In the genomic region with DNA sequence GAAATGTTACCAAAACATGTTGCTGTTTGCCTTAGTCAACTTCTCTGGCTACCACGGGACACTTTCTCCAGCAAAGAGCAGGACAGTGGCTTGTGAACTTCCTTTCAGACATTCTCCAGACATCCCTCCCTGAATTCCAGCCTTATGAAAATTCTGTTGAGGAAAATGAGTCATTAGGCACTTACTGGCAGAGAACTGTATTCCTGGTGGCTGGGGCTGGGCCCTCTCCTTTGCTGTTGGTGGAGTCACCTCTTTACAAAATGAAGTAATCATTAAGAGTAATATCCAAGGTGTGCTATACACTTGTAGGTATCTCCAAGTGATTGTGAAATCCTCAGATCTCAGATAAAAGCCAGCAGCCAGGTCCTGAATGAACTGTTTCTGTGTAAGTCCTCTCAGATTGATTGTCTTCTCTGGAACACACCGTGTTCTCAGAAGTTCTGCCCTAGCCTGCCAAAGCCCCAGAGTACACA, we compare ENCODE assay signal across 10 cellular contexts. TPM values are rescaled to one million over a fixed set of nuclear protein-coding genes. Genes with fewer than 3 reads are reported as not detected.
DNase-seq lines count a peak whose midpoint lies in the region; ATAC-seq and TF ChIP-seq lines count a peak whose summit lies in the region.
"Had no signal": no experiment of that assay in that cellular context is flagged by ENCODE, and none has a peak within 500 bp of the region (broad histone marks: within the 10 kb centered on the region; RNA-seq: fewer than 3 reads in every experiment).

No MANE protein-coding gene starts in this region.

- DNase-seq in ELR (ENCODE audit: low read depth), result peak; percentile 96
- peak; percentile 97 for DNase-seq in amniotic epithelial cell (ENCODE audit: low read depth)
- peak in 3 of 5 donors; percentile 27 to 66 (median 59) for DNase-seq in heart left ventricle
- no peak for DNase-seq in gastrocnemius medialis
- no peak for DNase-seq in NOMO-1 treated with DMSO at 0.1 percent for 48 hours (lab: John Stamatoyannopoulos, UW; ENCODE audit: unreplicated experiment)
- no peak for DNase-seq in SHP77 treated with DMSO at 0.1 percent for 48 hours (lab: John Stamatoyannopoulos, UW)
- no peak for DNase-seq in activated CD4-positive, alpha-beta T cell treated with anti-CD3 and anti-CD28 coated beads for 48 hours
- no peak for DNase-seq in activated CD8-positive, alpha-beta memory T cell treated with anti-CD3 and anti-CD28 coated beads, Interleukin-2, amount 10 ng/mL, durations not matched to agents 7 days and 5 days
- DNase-seq: H9 had no signal

- TF ChIP-seq CTCF in heart left ventricle (IDR thresholded peaks at IDR 0.05) (no peak), gastrocnemius medialis (IDR thresholded peaks at IDR 0.05 in 4 of 5, conservative IDR thresholded peaks at IDR 0.05 in 1 of 5) (no peak)

- peaks cover 0 to under 1% (median 0%) of the 10 kb centered on the region in 12 donors for H3K9me3 ChIP-seq in heart left ventricle
- H3K9me3 ChIP-seq in gastrocnemius medialis, result no peaks in the 10 kb centered on the region

- intact Hi-C loops in heart left ventricle (cut with DNase I) (no loop called here), gastrocnemius medialis (cut with DNase I; ENCODE audit: low total_unique reads) (no loop called here)

- in situ Hi-C loops in gastrocnemius medialis (cut with MboI; ENCODE audit: low sequenced_read_pairs in 4 of 4), result no loop called here

- no peaks in the 10 kb centered on the region for H3K4me1 Mint-ChIP-seq in activated CD8-positive, alpha-beta memory T cell treated with anti-CD3 and anti-CD28 coated beads, Interleukin-2, amount 10 ng/mL, durations not matched to agents 7 days and 5 days

- peak overlapping the region in 9 of 12 donors; percentile 1 to 74 (median 58) for H3K27ac ChIP-seq in heart left ventricle
- peak overlapping the region; percentile 14 to 66 (median 30) for H3K27ac ChIP-seq in gastrocnemius medialis

- no peak for TF ChIP-seq POLR2A in heart left ventricle (IDR thresholded peaks at IDR 0.05)
- TF ChIP-seq POLR2A in gastrocnemius medialis (IDR thresholded peaks at IDR 0.05), result no peak

- no peaks in the 10 kb centered on the region for H3K36me3 Mint-ChIP-seq in activated CD8-positive, alpha-beta memory T cell treated with anti-CD3 and anti-CD28 coated beads, Interleukin-2, amount 10 ng/mL, durations not matched to agents 7 days and 5 days

- CTCF ChIA-PET in activated CD8-positive, alpha-beta memory T cell treated with anti-CD3 and anti-CD28 coated beads, Interleukin-2, amount 10 ng/mL, durations not matched to agents 7 days and 5 days (lab: Charles Lee), result interaction anchor here (1.5 to 1.8 kb wide), 2 partner anchors 17 to 24 kb away, joined by 3 to 4 read pairs; no protein-coding TSS in a partner anchor

- H3K27me3 ChIP-seq in heart left ventricle, result no peaks in the 10 kb centered on the region
- no peaks in the 10 kb centered on the region for H3K27me3 ChIP-seq in gastrocnemius medialis

- no peaks in the 10 kb centered on the region for H3K9me3 Mint-ChIP-seq in activated CD8-positive, alpha-beta memory T cell treated with anti-CD3 and anti-CD28 coated beads, Interleukin-2, amount 10 ng/mL, durations not matched to agents 7 days and 5 days (ENCODE audit: low read depth)
- H3K9me3 Mint-ChIP-seq: H9 had no signal

- H3K4me3 ChIP-seq in heart left ventricle (no peak overlapping the region), gastrocnemius medialis (no peak overlapping the region)

- H3K4me1 ChIP-seq in heart left ventricle, result peaks cover 0 to 20% (median 8%) of the 10 kb centered on the region in 12 donors
- H3K4me1 ChIP-seq in gastrocnemius medialis, result peaks cover 0 to 11% of the 10 kb centered on the region in 2 donors

- H3K27ac Mint-ChIP-seq in activated CD8-positive, alpha-beta memory T cell treated with anti-CD3 and anti-CD28 coated beads, Interleukin-2, amount 10 ng/mL, durations not matched to agents 7 days and 5 days, result no peak overlapping the region
- H3K27ac Mint-ChIP-seq: activated naive CD8-positive, alpha-beta T cell; H9 had no signal

- ATAC-seq in heart left ventricle (peak; percentile 24 to 94 (median 90)), gastrocnemius medialis (peak in 1 of 2 donors; percentile 60)
- no peak for ATAC-seq in activated CD8-positive, alpha-beta memory T cell treated with anti-CD3 and anti-CD28 coated beads, Interleukin-2, amount 10 ng/mL, durations not matched to agents 7 days and 5 days

- H3K4me3 Mint-ChIP-seq in activated CD8-positive, alpha-beta memory T cell treated with anti-CD3 and anti-CD28 coated beads, Interleukin-2, amount 10 ng/mL, durations not matched to agents 7 days and 5 days, result no peak overlapping the region
- H3K4me3 Mint-ChIP-seq: activated naive CD8-positive, alpha-beta T cell; H9 had no signal

- H3K27me3 Mint-ChIP-seq in activated CD8-positive, alpha-beta memory T cell treated with anti-CD3 and anti-CD28 coated beads, Interleukin-2, amount 10 ng/mL, durations not matched to agents 7 days and 5 days, result peaks cover 60% of the 10 kb centered on the region

- WGBS in heart left ventricle, 4 donors, result 30 to 66% (median 53%) methylated on average over 2 of the region's 2 CpGs

- no peaks in the 10 kb centered on the region for H3K36me3 ChIP-seq in heart left ventricle
- no peaks in the 10 kb centered on the region for H3K36me3 ChIP-seq in gastrocnemius medialis

RNA-seq across cellular contexts. Expression of gene FAP, which starts 1.4 kb away (rescaled TPM):
- total RNA-seq in heart left ventricle, result 10 to 100 TPM in 1 of 9 donors, 1 to 10 TPM in 6, under 1 TPM in 2; 0.75 to 11.3 (median 3.5) TPM
- 1 to 10 TPM in 1 of 2 donors, under 1 TPM in 1; 0.88 to 1.5 TPM for polyA plus RNA-seq in heart left ventricle
- total RNA-seq in gastrocnemius medialis, result 10 to 100 TPM in 1 of 4 donors, 1 to 10 TPM in 2, not detected in 1; 4.8 to 10.1 (median 7.0) TPM
- under 1 TPM in 1 of 2 experiments, not detected in 1; 0.23 TPM for total RNA-seq in activated CD8-positive, alpha-beta memory T cell treated with anti-CD3 and anti-CD28 coated beads, Interleukin-2, amount 10 ng/mL, durations not matched to agents 7 days and 5 days
- total RNA-seq: H9 had no signal

Comparison
In these comparisons a context has a peak if more than half of its experiments do, and no peak if none do; other contexts are left out.
1. DNase-seq: peak in ELR (single experiment), amniotic epithelial cell (single experiment) and heart left ventricle (3 of 5); none in gastrocnemius medialis (0 of 2), NOMO-1 treated with DMSO at 0.1 percent for 48 hours (single experiment), SHP77 treated with DMSO at 0.1 percent for 48 hours (single experiment), activated CD4-positive, alpha-beta T cell treated with anti-CD3 and anti-CD28 coated beads for 48 hours (single experiment) and activated CD8-positive, alpha-beta memory T cell treated with anti-CD3 and anti-CD28 coated beads, Interleukin-2, amount 10 ng/mL, durations not matched to agents 7 days and 5 days (single experiment).